14 cellular contexts compared by ENCODE assay signal in the genomic region with DNA sequence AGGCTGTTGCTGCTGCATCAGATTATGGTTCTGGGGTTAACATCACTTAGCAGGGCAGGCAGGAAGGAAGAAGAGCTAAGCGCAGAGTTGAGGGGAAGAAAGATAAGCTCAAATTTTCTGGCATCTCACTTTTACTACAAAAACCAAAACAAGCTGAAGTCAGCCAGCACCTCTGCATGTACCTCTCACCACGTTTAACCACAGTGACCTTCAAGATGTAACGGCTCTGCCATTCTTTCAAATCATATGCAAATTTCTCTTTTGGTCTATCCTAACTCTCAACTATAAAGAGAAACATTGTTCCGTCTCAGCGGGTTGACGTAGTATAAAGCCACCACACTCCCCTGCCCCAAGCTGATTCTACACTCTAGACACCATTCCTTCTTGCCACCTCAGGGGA.
DNase-seq lines count a peak whose midpoint lies in the region; ATAC-seq, FAIRE-seq and TF ChIP-seq lines count a peak whose summit lies in the region.
"Had no signal": no experiment of that assay in that cellular context is flagged by ENCODE, and none has a peak within 500 bp of the region (broad histone marks: within the 10 kb centered on the region; RNA-seq: fewer than 3 reads in every experiment).

No MANE protein-coding gene starts in this region.

- ATAC-seq in GM21381 (IDR thresholded peaks at IDR 0.05; ENCODE audit: unreplicated experiment) (peak; percentile 85), HG03575 (IDR thresholded peaks at IDR 0.05; ENCODE audit: extremely low read depth, insufficient number of reproducible peaks, low FRiP score, unreplicated experiment) (peak; percentile 48)
- ATAC-seq: lower lobe of right lung, right cardiac atrium had no signal

- H3K36me3 ChIP-seq in iPS-15b (ENCODE audit: control insufficient read depth, insufficient read depth, low read length) (no peaks in the 10 kb centered on the region), small intestine (ENCODE audit: control insufficient read depth in 2 of 2, insufficient read depth in 2 of 2, low read length in 2 of 2) (no peaks in the 10 kb centered on the region)
- H3K36me3 ChIP-seq: cardiac muscle cell, lower lobe of right lung had no signal

- FAIRE-seq in small intestine (lab: Jason Lieb, UNC): no peak

- H3K4me1 ChIP-seq in iPS-15b (ENCODE audit: control insufficient read depth, insufficient read depth, low read length) (peaks cover 18% of the 10 kb centered on the region), small intestine (ENCODE audit: control insufficient read depth in 2 of 2, insufficient read depth in 1 of 2, low read depth in 1 of 2, low read length in 1 of 2) (no peaks in the 10 kb centered on the region)
- H3K4me1 ChIP-seq: lower lobe of right lung had no signal

- no peak overlapping the region for H3K27ac ChIP-seq in small intestine (ENCODE audit: low read depth in 1 of 2, low read length in 1 of 2)
- H3K27ac ChIP-seq: cardiac muscle cell, lower lobe of right lung had no signal

- no peaks in the 10 kb centered on the region for H3K9me3 ChIP-seq in iPS-15b (ENCODE audit: control insufficient read depth, insufficient read depth, low read length)
- no peaks in the 10 kb centered on the region for H3K9me3 ChIP-seq in small intestine (ENCODE audit: control insufficient read depth, low read depth)
- H3K9me3 ChIP-seq: lower lobe of right lung had no signal

- WGBS in small intestine, 3 donors: 61 to 72% (median 66%) methylated on average over 6 of the region's 6 CpGs

- TF ChIP-seq CTCF in GM13977 (IDR thresholded peaks at IDR 0.05; ENCODE audit: extremely low read depth, insufficient read depth, missing control alignments): no peak

- in situ Hi-C loops in GM13977 (cut with MboI; ENCODE audit: low pct_unique_long_range_greater_than_20kb, low sequenced_read_pairs, unreplicated experiment): no loop called here
- in situ Hi-C loops in G401 (cut with HindIII; ENCODE audit: low sequenced_read_pairs): no loop called here

- H3K27me3 ChIP-seq in iPS-15b (ENCODE audit: control insufficient read depth, insufficient read depth, low read length): peaks cover 3% of the 10 kb centered on the region
- H3K27me3 ChIP-seq in small intestine (ENCODE audit: control insufficient read depth in 2 of 2, insufficient read depth in 2 of 2, low read length in 2 of 2): no peaks in the 10 kb centered on the region
- H3K27me3 ChIP-seq: cardiac muscle cell had no signal

- H3K9ac ChIP-seq in iPS-15b (ENCODE audit: low read depth, low read length): no peak overlapping the region

- peak; percentile 51 for DNase-seq in GM13977 (ENCODE audit: low spot score)
- DNase-seq in NCI-H774 (lab: John Stamatoyannopoulos, UW): no peak
- no peak for DNase-seq in G401 (ENCODE audit: low spot score)
- DNase-seq in small intestine: no peak
- DNase-seq in DMS79 treated with DMSO at 0.1 percent for 48 hours (lab: John Stamatoyannopoulos, UW): no peak
- DNase-seq: activated CD8-positive, alpha-beta memory T cell treated with anti-CD3 and anti-CD28 coated beads, Interleukin-2, amount 50 U/mL, for 4 hours; lower lobe of right lung; NCI-H2029; right cardiac atrium; SHP77 had no signal

- peak overlapping the region; percentile 3 for H3K4me3 ChIP-seq in iPS-15b (ENCODE audit: low read depth, low read length)
- H3K4me3 ChIP-seq in small intestine (ENCODE audit: low read depth in 1 of 2, low read length in 2 of 2): no peak overlapping the region
- H3K4me3 ChIP-seq: cardiac muscle cell, lower lobe of right lung had no signal
